ENCODE assay signal across 22 cellular contexts in the genomic region with DNA sequence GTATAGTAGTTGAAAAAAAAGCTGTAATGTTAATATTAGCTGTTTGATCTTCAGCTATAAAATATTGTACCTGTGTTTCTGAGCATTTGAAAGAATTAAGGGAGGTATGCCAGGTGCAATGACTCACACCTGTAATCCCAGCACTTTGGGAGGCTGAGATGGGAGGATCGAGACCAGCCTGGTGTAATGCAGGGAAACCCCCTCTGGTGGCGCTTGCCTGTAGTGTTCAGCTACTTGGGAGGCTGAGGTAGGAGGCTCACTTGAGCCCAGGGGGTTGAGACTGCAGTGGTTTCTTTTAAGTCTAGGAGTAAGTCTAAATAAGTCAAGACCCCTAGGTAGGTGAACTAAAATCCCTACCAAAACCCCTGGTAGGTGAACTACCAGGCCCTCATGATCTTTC. TPM values are rescaled to one million over a fixed set of nuclear protein-coding genes. Genes with fewer than 3 reads are reported as not detected.
DNase-seq lines count a peak whose midpoint lies in the region; ATAC-seq and TF ChIP-seq lines count a peak whose summit lies in the region.
"Had no signal": no experiment of that assay in that cellular context is flagged by ENCODE, and none has a peak within 500 bp of the region (broad histone marks: within the 10 kb centered on the region; RNA-seq: fewer than 3 reads in every experiment).

No MANE protein-coding gene starts in this region.

- H3K9me3 ChIP-seq in H9 (ENCODE audit: control insufficient read depth, low read depth, low read length) (no peaks in the 10 kb centered on the region), neural progenitor cell (ENCODE audit: low read depth) (no peaks in the 10 kb centered on the region)
- H3K9me3 ChIP-seq: neutrophil had no signal

- H3K36me3 Mint-ChIP-seq in activated CD4-positive, alpha-beta T cell treated with anti-CD3 and anti-CD28 coated beads, Interleukin-2, amount 10 ng/mL, durations not matched to agents 7 days and 5 days (ENCODE audit: low read depth) = peaks cover 75% of the 10 kb centered on the region
- peaks cover 37 to 81% (median 54%) of the 10 kb centered on the region in 3 experiments for H3K36me3 Mint-ChIP-seq in H9 (ENCODE audit: insufficient read depth in 1 of 3, low read depth in 3 of 3)
- H3K36me3 Mint-ChIP-seq in activated CD8-positive, alpha-beta T cell treated with anti-CD3 and anti-CD28 coated beads, Interleukin-2, amount 10 ng/mL, durations not matched to agents 7 days and 5 days (ENCODE audit: low read depth) = peaks cover 73% of the 10 kb centered on the region
- H3K36me3 Mint-ChIP-seq in neural progenitor cell = peaks cover 64% of the 10 kb centered on the region
- H3K36me3 Mint-ChIP-seq in type B pancreatic cell = peaks cover 52% of the 10 kb centered on the region

- H2AFZ ChIP-seq in H9 (ENCODE audit: low read length) = no peak overlapping the region
- no peak overlapping the region for H2AFZ ChIP-seq in neural progenitor cell (replicated peaks)

- no peak overlapping the region for H3K4me2 ChIP-seq in H9 (ENCODE audit: insufficient read depth, insufficient read length, low read length)
- no peak overlapping the region for H3K4me2 ChIP-seq in neural progenitor cell

- no peaks in the 10 kb centered on the region for H3K4me1 ChIP-seq in H9 (ENCODE audit: insufficient read depth, low read length)
- H3K4me1 ChIP-seq in neural progenitor cell = peaks cover 7% of the 10 kb centered on the region
- H3K4me1 ChIP-seq: left lung, tibial nerve had no signal

- H3K56ac ChIP-seq in H9 (ENCODE audit: insufficient read length, low read depth, low read length) = no peak overlapping the region

- no peak for ATAC-seq in activated CD8-positive, alpha-beta T cell treated with anti-CD3 and anti-CD28 coated beads, Interleukin-2, amount 10 ng/mL, durations not matched to agents 7 days and 5 days
- no peak for ATAC-seq in HG03175 (IDR thresholded peaks at IDR 0.05; ENCODE audit: unreplicated experiment)
- ATAC-seq: activated T-cell treated with anti-CD3 and anti-CD28 coated beads, Interleukin-2, amount 50 U/mL, for 72 hours; esophagus mucosa; left lung; stimulated activated naive CD8-positive, alpha-beta T cell treated with anti-CD3 and anti-CD28 coated beads, Interleukin-15, Interleukin-2, amounts not matched to agents 100 U/mL and 50 U/mL, for 24 hours had no signal

- no peak overlapping the region for H2BK120ac ChIP-seq in H9 (ENCODE audit: low read depth, low read length, poor library complexity, severe bottlenecking)

- no peak overlapping the region for H4K5ac ChIP-seq in H9 (ENCODE audit: insufficient read length, low read depth, low read length)

- H3K9me3 Mint-ChIP-seq in activated CD4-positive, alpha-beta T cell treated with anti-CD3 and anti-CD28 coated beads, Interleukin-2, amount 10 ng/mL, durations not matched to agents 7 days and 5 days = peaks cover 10% of the 10 kb centered on the region
- H3K9me3 Mint-ChIP-seq in H9 (peaks cover 4 to 7% of the 10 kb centered on the region in 2 experiments; a peak in 4 of 5 replicates), neural progenitor cell (peaks cover 13% of the 10 kb centered on the region), type B pancreatic cell (peaks cover 7% of the 10 kb centered on the region)
- peaks cover 10% of the 10 kb centered on the region for H3K9me3 Mint-ChIP-seq in activated CD8-positive, alpha-beta T cell treated with anti-CD3 and anti-CD28 coated beads, Interleukin-2, amount 10 ng/mL, durations not matched to agents 7 days and 5 days (ENCODE audit: insufficient read depth)
- H3K9me3 Mint-ChIP-seq: CD4-positive, alpha-beta T cell had no signal

- H3K4me1 Mint-ChIP-seq in activated CD4-positive, alpha-beta T cell treated with anti-CD3 and anti-CD28 coated beads, Interleukin-2, amount 10 ng/mL, durations not matched to agents 7 days and 5 days = no peaks in the 10 kb centered on the region
- H3K4me1 Mint-ChIP-seq in H9 = no peaks in the 10 kb centered on the region
- no peaks in the 10 kb centered on the region for H3K4me1 Mint-ChIP-seq in activated CD8-positive, alpha-beta T cell treated with anti-CD3 and anti-CD28 coated beads, Interleukin-2, amount 10 ng/mL, durations not matched to agents 7 days and 5 days (ENCODE audit: low read depth)
- H3K4me1 Mint-ChIP-seq in neural progenitor cell = no peaks in the 10 kb centered on the region
- H3K4me1 Mint-ChIP-seq in type B pancreatic cell (ENCODE audit: unreplicated experiment) = no peaks in the 10 kb centered on the region
- H3K4me1 Mint-ChIP-seq: activated naive CD8-positive, alpha-beta T cell treated with anti-CD3 and anti-CD28 coated beads, Interleukin-2, amount 10 ng/mL, durations not matched to agents 7 days and 5 days had no signal

- H3K27ac ChIP-seq in H9 (ENCODE audit: insufficient read length, low read depth, low read length) = no peak overlapping the region
- no peak overlapping the region for H3K27ac ChIP-seq in neural progenitor cell
- H3K27ac ChIP-seq: left lung, neutrophil, tibial nerve had no signal

- H3T11ph ChIP-seq in H9 (ENCODE audit: low read length) = no peak overlapping the region

- no peak overlapping the region for H3K4me3 ChIP-seq in neural progenitor cell
- H3K4me3 ChIP-seq: left lung, tibial nerve had no signal

- H3K9ac ChIP-seq in H9 (ENCODE audit: extremely low read depth, insufficient read length, low read length) (no peak overlapping the region), neural progenitor cell (no peak overlapping the region)

- H3K27me3 ChIP-seq in H9 (ENCODE audit: insufficient read depth, low read length) (no peaks in the 10 kb centered on the region), neural progenitor cell (no peaks in the 10 kb centered on the region)
- H3K27me3 ChIP-seq: left lung, neutrophil, tibial nerve had no signal

- H3K23ac ChIP-seq in H9 (ENCODE audit: insufficient read length, low read depth, low read length) = no peak overlapping the region

- H2AK5ac ChIP-seq in H9 (ENCODE audit: insufficient read length, low read length) = no peak overlapping the region

- H3K27ac Mint-ChIP-seq in activated CD4-positive, alpha-beta T cell treated with anti-CD3 and anti-CD28 coated beads, Interleukin-2, amount 10 ng/mL, durations not matched to agents 7 days and 5 days = no peak overlapping the region
- H3K27ac Mint-ChIP-seq in H9 (no peak overlapping the region), neural progenitor cell (no peak overlapping the region), type B pancreatic cell (no peak overlapping the region)
- no peak overlapping the region for H3K27ac Mint-ChIP-seq in activated CD8-positive, alpha-beta T cell treated with anti-CD3 and anti-CD28 coated beads, Interleukin-2, amount 10 ng/mL, durations not matched to agents 7 days and 5 days
- H3K27ac Mint-ChIP-seq: activated naive CD8-positive, alpha-beta T cell treated with anti-CD3 and anti-CD28 coated beads, Interleukin-2, amount 10 ng/mL, durations not matched to agents 7 days and 5 days; activated T-cell treated with anti-CD3 and anti-CD28 coated beads, Interleukin-2, amount 50 U/mL, for 72 hours; CD4-positive, alpha-beta T cell; dendritic cell treated with granulocyte-macrophage colony-stimulating factor and Interleukin-4, amounts not matched to agents 40 ng/mL and 50 ng/mL, for 4 days had no signal

- H2BK20ac ChIP-seq in H9 (ENCODE audit: low read depth, low read length, poor library complexity, severe bottlenecking) = no peak overlapping the region

- no peaks in the 10 kb centered on the region for H3K27me3 Mint-ChIP-seq in activated CD4-positive, alpha-beta T cell treated with anti-CD3 and anti-CD28 coated beads, Interleukin-2, amount 10 ng/mL, durations not matched to agents 7 days and 5 days
- H3K27me3 Mint-ChIP-seq in H9 (ENCODE audit: low read depth) (no peaks in the 10 kb centered on the region), neural progenitor cell (ENCODE audit: insufficient read depth, low read depth) (no peaks in the 10 kb centered on the region), type B pancreatic cell (no peaks in the 10 kb centered on the region)
- H3K27me3 Mint-ChIP-seq in activated CD8-positive, alpha-beta T cell treated with anti-CD3 and anti-CD28 coated beads, Interleukin-2, amount 10 ng/mL, durations not matched to agents 7 days and 5 days (ENCODE audit: low read depth) = no peaks in the 10 kb centered on the region
- H3K27me3 Mint-ChIP-seq: activated naive CD8-positive, alpha-beta T cell treated with anti-CD3 and anti-CD28 coated beads, Interleukin-2, amount 10 ng/mL, durations not matched to agents 7 days and 5 days; CD4-positive, alpha-beta T cell; dendritic cell treated with granulocyte-macrophage colony-stimulating factor and Interleukin-4, amounts not matched to agents 40 ng/mL and 50 ng/mL, for 4 days had no signal

- no peak overlapping the region for H2BK15ac ChIP-seq in H9 (ENCODE audit: low read depth, low read length)

- H3K79me2 ChIP-seq in H9 (ENCODE audit: insufficient read depth, low read length) (no peaks in the 10 kb centered on the region), neural progenitor cell (ENCODE audit: low read depth) (peaks cover 9% of the 10 kb centered on the region)

- no peaks in the 10 kb centered on the region for H3F3A ChIP-seq in neural progenitor cell (ENCODE audit: low read depth)

- no peak overlapping the region for H3K4me3 Mint-ChIP-seq in activated CD4-positive, alpha-beta T cell treated with anti-CD3 and anti-CD28 coated beads, Interleukin-2, amount 10 ng/mL, durations not matched to agents 7 days and 5 days
- H3K4me3 Mint-ChIP-seq in H9 = no peak overlapping the region
- H3K4me3 Mint-ChIP-seq in activated CD8-positive, alpha-beta T cell treated with anti-CD3 and anti-CD28 coated beads, Interleukin-2, amount 10 ng/mL, durations not matched to agents 7 days and 5 days = no peak overlapping the region
- H3K4me3 Mint-ChIP-seq in neural progenitor cell = no peak overlapping the region
- no peak overlapping the region for H3K4me3 Mint-ChIP-seq in type B pancreatic cell
- H3K4me3 Mint-ChIP-seq: activated naive CD8-positive, alpha-beta T cell treated with anti-CD3 and anti-CD28 coated beads, Interleukin-2, amount 10 ng/mL, durations not matched to agents 7 days and 5 days; activated T-cell treated with anti-CD3 and anti-CD28 coated beads, Interleukin-2, amount 50 U/mL, for 72 hours; CD4-positive, alpha-beta T cell; dendritic cell treated with granulocyte-macrophage colony-stimulating factor and Interleukin-4, amounts not matched to agents 40 ng/mL and 50 ng/mL, for 4 days had no signal

- no peak overlapping the region for H3K18ac ChIP-seq in H9 (ENCODE audit: insufficient read length, low read depth, low read length)

- no peak overlapping the region for H4K8ac ChIP-seq in H9 (replicated peaks; ENCODE audit: insufficient read length, low read depth, low read length)

- H3K14ac ChIP-seq in H9 (ENCODE audit: insufficient read depth, low read length) = no peak overlapping the region

- H4K20me1 ChIP-seq in H9 (ENCODE audit: control insufficient read depth, insufficient read depth, insufficient read length) (no peaks in the 10 kb centered on the region), neural progenitor cell (ENCODE audit: low read depth) (no peaks in the 10 kb centered on the region)

- no peak overlapping the region for H3K4ac ChIP-seq in H9 (ENCODE audit: low read depth, low read length)

- no peak overlapping the region for H2BK12ac ChIP-seq in H9 (ENCODE audit: insufficient read length, low read depth, low read length)

- no peaks in the 10 kb centered on the region for H3K79me1 ChIP-seq in H9 (ENCODE audit: insufficient read depth, low read depth, low read length, poor library complexity, severe bottlenecking)

- no CpG with 5 or more reads among the region's 2 CpGs for WGBS in H9 (ENCODE audit: extremely low coverage, insufficient read length, low lambda C conversion rate)

- H3K36me3 ChIP-seq in neural progenitor cell = peaks cover 66% of the 10 kb centered on the region

- no peak overlapping the region for H4K91ac ChIP-seq in H9 (ENCODE audit: insufficient read length, low read depth, low read length)

- peak; percentile 41; the same call in 2 of the 3 replicates for TF ChIP-seq CTCF in H9 (conservative IDR thresholded peaks at IDR 0.05)
- peak; percentile 33 for TF ChIP-seq CTCF in neural progenitor cell (IDR thresholded peaks at IDR 0.05)
- TF ChIP-seq CTCF in type B pancreatic cell (conservative IDR thresholded peaks at IDR 0.05) = no peak

- CTCF ChIA-PET in activated CD4-positive, alpha-beta T cell treated with anti-CD3 and anti-CD28 coated beads, Interleukin-2, amount 10 ng/mL, durations not matched to agents 7 days and 5 days (lab: Charles Lee) = interaction anchor here (1.5 kb wide), 1 partner anchor 20 kb away, joined by 6 read pairs; no protein-coding TSS in a partner anchor
- CTCF ChIA-PET in activated CD8-positive, alpha-beta T cell treated with anti-CD3 and anti-CD28 coated beads, Interleukin-2, amount 10 ng/mL, durations not matched to agents 7 days and 5 days (lab: Charles Lee) = no interaction called here

- POLR2A ChIA-PET in activated CD4-positive, alpha-beta T cell treated with anti-CD3 and anti-CD28 coated beads, Interleukin-2, amount 10 ng/mL, durations not matched to agents 7 days and 5 days (lab: Charles Lee) = no interaction called here
- POLR2A ChIA-PET in activated CD8-positive, alpha-beta T cell treated with anti-CD3 and anti-CD28 coated beads, Interleukin-2, amount 10 ng/mL, durations not matched to agents 7 days and 5 days (lab: Charles Lee) = no interaction called here

- no peak overlapping the region for H2BK5ac ChIP-seq in H9 (ENCODE audit: insufficient read length, low read length)

- H3K23me2 ChIP-seq in H9 (ENCODE audit: insufficient read length, low read depth, low read length, poor library complexity, severe bottlenecking) = no peaks in the 10 kb centered on the region

- DNase-seq in activated CD4-positive, alpha-beta T cell treated with anti-CD3 and anti-CD28 coated beads, Interleukin-2, amount 10 ng/mL, durations not matched to agents 7 days and 5 days = peak; percentile 8
- DNase-seq in activated CD4-positive, alpha-beta T cell treated with anti-CD3 and anti-CD28 coated beads for 4 hours = no peak
- DNase-seq in H9 = no peak
- DNase-seq in activated CD8-positive, alpha-beta T cell treated with anti-CD3 and anti-CD28 coated beads, Interleukin-2, amount 10 ng/mL, durations not matched to agents 7 days and 5 days = peak; percentile 27
- no peak for DNase-seq in neural progenitor cell (ENCODE audit: low spot score)
- DNase-seq in type B pancreatic cell (ENCODE audit: extremely low spot score, unreplicated experiment) = no peak
- no peak for DNase-seq in stimulated activated CD4-positive, alpha-beta T cell treated with anti-CD3 and anti-CD28 coated beads, Interleukin-2, amount 100 ng/mL, for 24 hours
- DNase-seq: activated CD8-positive, alpha-beta memory T cell treated with anti-CD3 and anti-CD28 coated beads for 24 hours; activated naive CD8-positive, alpha-beta T cell treated with anti-CD3 and anti-CD28 coated beads, Interleukin-2, amount 10 ng/mL, durations not matched to agents 7 days and 5 days; activated T-cell treated with anti-CD3 and anti-CD28 coated beads, Interleukin-2, amount 50 U/mL, for 72 hours; CD4-positive, alpha-beta T cell; left lung; NCI-H187; NCI-H446; NK-92 treated with Interleukin-12 subunit alpha and Interleukin-12 subunit beta, amount 100 ng/mL, for 24 hours; retina; stimulated activated naive CD8-positive, alpha-beta T cell treated with anti-CD3 and anti-CD28 coated beads, Interleukin-15, Interleukin-2, amounts not matched to agents 100 U/mL and 50 U/mL, for 24 hours had no signal

RNA-seq across cellular contexts. Expression of a gene that starts 37.1 kb away (rescaled TPM):
- 100 to 1,000 TPM; 159 to 166 TPM for total RNA-seq in activated CD4-positive, alpha-beta T cell treated with anti-CD3 and anti-CD28 coated beads, Interleukin-2, amount 10 ng/mL, durations not matched to agents 7 days and 5 days
- total RNA-seq in H9 (2021) = 258 and 272 TPM in 2 replicates
- total RNA-seq in activated CD8-positive, alpha-beta T cell treated with anti-CD3 and anti-CD28 coated beads, Interleukin-2, amount 10 ng/mL, durations not matched to agents 7 days and 5 days = 100 to 1,000 TPM; 161 to 172 TPM
- 180 and 316 TPM in 2 replicates for total RNA-seq in neural progenitor cell (ENCODE audit: low replicate concordance)
- 126 and 143 TPM in 2 replicates for total RNA-seq in type B pancreatic cell (ENCODE audit: low replicate concordance)

RNA-seq across cellular contexts. Expression of a gene that starts 37.2 kb away (rescaled TPM):
- 10 to 100 TPM; 14.5 to 22.5 TPM for total RNA-seq in activated CD4-positive, alpha-beta T cell treated with anti-CD3 and anti-CD28 coated beads, Interleukin-2, amount 10 ng/mL, durations not matched to agents 7 days and 5 days
- total RNA-seq in H9 (2021) (16.1 and 18.0 TPM in 2 replicates), neural progenitor cell (ENCODE audit: low replicate concordance) (29.7 and 44.3 TPM in 2 replicates), type B pancreatic cell (ENCODE audit: low replicate concordance) (25.6 and 29.9 TPM in 2 replicates)
- total RNA-seq in activated CD8-positive, alpha-beta T cell treated with anti-CD3 and anti-CD28 coated beads, Interleukin-2, amount 10 ng/mL, durations not matched to agents 7 days and 5 days = 10 to 100 TPM; 17.9 to 19.3 TPM

RNA-seq across cellular contexts. Expression of a gene that starts 42.8 kb away (rescaled TPM):
- 10 to 100 TPM; 31.8 to 35.5 TPM for total RNA-seq in activated CD4-positive, alpha-beta T cell treated with anti-CD3 and anti-CD28 coated beads, Interleukin-2, amount 10 ng/mL, durations not matched to agents 7 days and 5 days
- 15.3 and 17.0 TPM in 2 replicates for total RNA-seq in H9 (2021)
- total RNA-seq in activated CD8-positive, alpha-beta T cell treated with anti-CD3 and anti-CD28 coated beads, Interleukin-2, amount 10 ng/mL, durations not matched to agents 7 days and 5 days = 10 to 100 TPM; 30.6 to 32.3 TPM
- 42.5 and 89.2 TPM in 2 replicates for total RNA-seq in neural progenitor cell (ENCODE audit: low replicate concordance)
- total RNA-seq in type B pancreatic cell (ENCODE audit: low replicate concordance) = 12.1 and 19.2 TPM in 2 replicates

Comparison
In these comparisons a context has a peak if more than half of its experiments do, and no peak if none do; other contexts are left out.
1. DNase-seq: peak in activated CD4-positive, alpha-beta T cell treated with anti-CD3 and anti-CD28 coated beads, Interleukin-2, amount 10 ng/mL, durations not matched to agents 7 days and 5 days (single experiment) and activated CD8-positive, alpha-beta T cell treated with anti-CD3 and anti-CD28 coated beads, Interleukin-2, amount 10 ng/mL, durations not matched to agents 7 days and 5 days (single experiment); none in activated CD4-positive, alpha-beta T cell treated with anti-CD3 and anti-CD28 coated beads for 4 hours (0 of 2), H9 (single experiment), neural progenitor cell (single experiment), type B pancreatic cell (single experiment) and stimulated activated CD4-positive, alpha-beta T cell treated with anti-CD3 and anti-CD28 coated beads, Interleukin-2, amount 100 ng/mL, for 24 hours (0 of 2).